ENCODE assay signal across 16 cellular contexts in genomic region chr2:229392214-229392613, GRCh38.
A peak's percentile ranks its signal among the peaks of the same experiment; 100 is the strongest.
DNase-seq lines count a peak whose midpoint lies in the region; ATAC-seq and TF ChIP-seq lines count a peak whose summit lies in the region.
"Had no signal": no experiment of that assay in that cellular context is flagged by ENCODE, and none has a peak within 500 bp of the region (broad histone marks: within the 10 kb centered on the region; RNA-seq: fewer than 3 reads in every experiment).

No MANE protein-coding gene starts in this region.

- no peaks in the 10 kb centered on the region for H3K27me3 Mint-ChIP-seq in CD4-positive, alpha-beta memory T cell
- no peaks in the 10 kb centered on the region for H3K27me3 Mint-ChIP-seq in stimulated activated memory B cell treated with anti-CD40 and anti-IgM and Interleukin-4, amounts not matched to agents 10 μg/mL and 1 μg/mL and 100 μg/mL, for 72 hours
- H3K27me3 Mint-ChIP-seq: activated B cell treated with CpG ODN at 0.5 μM for 24 hours; effector memory CD8-positive, alpha-beta T cell had no signal

- H3K4me3 Mint-ChIP-seq in CD4-positive, alpha-beta memory T cell = no peak overlapping the region
- H3K4me3 Mint-ChIP-seq in stimulated activated memory B cell treated with anti-CD40 and anti-IgM and Interleukin-4, amounts not matched to agents 10 μg/mL and 1 μg/mL and 100 μg/mL, for 72 hours = no peak overlapping the region
- H3K4me3 Mint-ChIP-seq: activated B cell treated with CpG ODN at 0.5 μM for 24 hours; effector memory CD8-positive, alpha-beta T cell; immature natural killer cell had no signal

- H3K36me3 Mint-ChIP-seq in CD4-positive, alpha-beta memory T cell = no peaks in the 10 kb centered on the region
- no peaks in the 10 kb centered on the region for H3K36me3 Mint-ChIP-seq in stimulated activated memory B cell treated with anti-CD40 and anti-IgM and Interleukin-4, amounts not matched to agents 10 μg/mL and 1 μg/mL and 100 μg/mL, for 72 hours
- H3K36me3 Mint-ChIP-seq: immature natural killer cell had no signal

- H3K36me3 ChIP-seq in left ventricle myocardium inferior = no peaks in the 10 kb centered on the region
- H3K36me3 ChIP-seq in CD4-positive, alpha-beta memory T cell (ENCODE audit: insufficient read depth, low read length) = no peaks in the 10 kb centered on the region

- no peaks in the 10 kb centered on the region for H3K4me1 Mint-ChIP-seq in CD4-positive, alpha-beta memory T cell
- no peaks in the 10 kb centered on the region for H3K4me1 Mint-ChIP-seq in stimulated activated memory B cell treated with anti-CD40 and anti-IgM and Interleukin-4, amounts not matched to agents 10 μg/mL and 1 μg/mL and 100 μg/mL, for 72 hours
- H3K4me1 Mint-ChIP-seq: activated B cell treated with CpG ODN at 0.5 μM for 24 hours, immature natural killer cell had no signal

- no peak for ATAC-seq in stimulated activated memory B cell treated with anti-CD40 and anti-IgM and Interleukin-4, amounts not matched to agents 10 μg/mL and 1 μg/mL and 100 μg/mL, for 72 hours
- ATAC-seq: effector memory CD8-positive, alpha-beta T cell had no signal

- no peaks in the 10 kb centered on the region for H3K27me3 ChIP-seq in left ventricle myocardium inferior (ENCODE audit: low read depth)
- H3K27me3 ChIP-seq in CD4-positive, alpha-beta memory T cell (ENCODE audit: insufficient read depth, low read length) = no peaks in the 10 kb centered on the region

- POLR2A ChIA-PET in CD4-positive, alpha-beta memory T cell (lab: Charles Lee; ENCODE audit: partially characterized antibody) = no interaction called here
- POLR2A ChIA-PET in RWPE1 (lab: Yijun Ruan, JAX; ENCODE audit: low non-redundant PET) = no interaction called here

- H3K27ac ChIP-seq in left ventricle myocardium inferior (replicated peaks) = peak overlapping the region; percentile 71
- no peak overlapping the region for H3K27ac ChIP-seq in CD4-positive, alpha-beta memory T cell (ENCODE audit: low read depth, low read length)
- no peak overlapping the region for H3K27ac ChIP-seq in RWPE1
- H3K27ac ChIP-seq: parathyroid adenoma had no signal

- peaks cover 17% of the 10 kb centered on the region for H3K9me3 ChIP-seq in left ventricle myocardium inferior (replicated peaks)
- no peaks in the 10 kb centered on the region for H3K9me3 ChIP-seq in CD4-positive, alpha-beta memory T cell (ENCODE audit: control insufficient read depth in 1 of 2, low read length in 2 of 2)

- DNase-seq in Ammon's horn (ENCODE audit: low spot score) (peak; percentile 58), astrocyte of the hippocampus (ENCODE audit: low read depth, low spot score) (peak; percentile 55), left ventricle myocardium inferior (no peak), putamen (ENCODE audit: low spot score) (peak; percentile 26), GF-D8 (lab: John Stamatoyannopoulos, UW) (no peak), RWPE1 (ENCODE audit: low spot score) (no peak)
- no peak for DNase-seq in CD4-positive, alpha-beta memory T cell
- DNase-seq: activated B cell treated with CpG ODN at 0.5 μM for 24 hours; activated naive CD4-positive, alpha-beta T cell; AML-193; central memory CD4-positive, alpha-beta T cell; effector memory CD8-positive, alpha-beta T cell; immature natural killer cell; T-helper 2 cell had no signal

- TF ChIP-seq CTCF in left ventricle myocardium inferior (IDR thresholded peaks at IDR 0.05; ENCODE audit: borderline replicate concordance) (no peak), RWPE1 (conservative IDR thresholded peaks at IDR 0.05; ENCODE audit: low read depth) (no peak)

- H3K4me3 ChIP-seq in left ventricle myocardium inferior = no peak overlapping the region
- H3K4me3 ChIP-seq in CD4-positive, alpha-beta memory T cell (ENCODE audit: low read length in 2 of 2) = no peak overlapping the region

- H3K27ac Mint-ChIP-seq in CD4-positive, alpha-beta memory T cell = no peak overlapping the region
- H3K27ac Mint-ChIP-seq in stimulated activated memory B cell treated with anti-CD40 and anti-IgM and Interleukin-4, amounts not matched to agents 10 μg/mL and 1 μg/mL and 100 μg/mL, for 72 hours = no peak overlapping the region
- H3K27ac Mint-ChIP-seq: activated B cell treated with CpG ODN at 0.5 μM for 24 hours; effector memory CD8-positive, alpha-beta T cell; immature natural killer cell had no signal

- CTCF ChIA-PET in CD4-positive, alpha-beta memory T cell (lab: Charles Lee; ENCODE audit: partially characterized antibody) = no interaction called here
- CTCF ChIA-PET in RWPE1 (lab: Yijun Ruan, JAX) = no interaction called here

- peaks cover under 1 to 31% (median 10%) of the 10 kb centered on the region in 8 donors for H3K9me3 Mint-ChIP-seq in CD4-positive, alpha-beta memory T cell
- H3K9me3 Mint-ChIP-seq in stimulated activated memory B cell treated with anti-CD40 and anti-IgM and Interleukin-4, amounts not matched to agents 10 μg/mL and 1 μg/mL and 100 μg/mL, for 72 hours = peaks cover 4% of the 10 kb centered on the region

- no peaks in the 10 kb centered on the region for H3K4me1 ChIP-seq in left ventricle myocardium inferior
- H3K4me1 ChIP-seq in CD4-positive, alpha-beta memory T cell (ENCODE audit: insufficient read depth, low read length) = no peaks in the 10 kb centered on the region
- H3K4me1 ChIP-seq: parathyroid adenoma had no signal

- intact Hi-C loops in left ventricle myocardium inferior (cut with micrococcal nuclease) = no loop called here
- intact Hi-C loops in CD4-positive, alpha-beta memory T cell (cut with micrococcal nuclease) = no loop called here

Comparison
In these comparisons a context has a peak if more than half of its experiments do, and no peak if none do; other contexts are left out.
1. DNase-seq: peak in Ammon's horn (single experiment), astrocyte of the hippocampus (single experiment) and putamen (single experiment); none in left ventricle myocardium inferior (single experiment), CD4-positive, alpha-beta memory T cell (0 of 5), GF-D8 (single experiment) and RWPE1 (single experiment).